Comparison of ENCODE assay signal across 14 cellular contexts in the genomic region with DNA sequence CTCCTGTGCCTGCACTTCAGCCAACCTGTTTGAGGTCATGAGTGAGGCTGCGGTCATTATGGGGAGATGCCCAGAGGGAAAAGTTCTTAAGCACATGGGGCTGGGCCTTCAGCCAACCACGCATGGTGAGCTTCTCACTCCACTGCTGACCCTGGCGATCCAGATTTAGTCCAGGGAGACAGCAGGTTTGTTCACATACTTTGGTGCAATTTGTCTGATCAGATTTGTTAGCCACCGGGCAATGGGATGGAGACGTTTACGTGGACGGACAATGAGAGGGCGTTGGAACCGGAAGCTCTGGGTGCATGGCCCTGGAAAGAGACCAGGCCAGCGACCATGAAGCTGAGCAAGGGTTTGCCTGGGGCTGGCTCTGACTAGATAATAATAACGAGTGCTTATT. TPM values are rescaled to one million over a fixed set of nuclear protein-coding genes. Genes with fewer than 3 reads are reported as not detected.
DNase-seq lines count a peak whose midpoint lies in the region; ATAC-seq and TF ChIP-seq lines count a peak whose summit lies in the region.
"Had no signal": no experiment of that assay in that cellular context is flagged by ENCODE, and none has a peak within 500 bp of the region (broad histone marks: within the 10 kb centered on the region; RNA-seq: fewer than 3 reads in every experiment).

No MANE protein-coding gene starts in this region.

- H3K14ac ChIP-seq in IMR-90 (replicated peaks; ENCODE audit: low read depth, low read length) = no peak overlapping the region

- intact Hi-C loops in activated CD8-positive, alpha-beta T cell treated with anti-CD3 and anti-CD28 coated beads for 36 hours (cut with micrococcal nuclease) = no loop called here
- intact Hi-C loops in IMR-90 (cut with micrococcal nuclease) = no loop called here

- H3K36me3 ChIP-seq in IMR-90 (ENCODE audit: control insufficient read depth, insufficient read depth, low read length) = no peaks in the 10 kb centered on the region
- no peaks in the 10 kb centered on the region for H3K36me3 ChIP-seq in gastroesophageal sphincter

- no peak overlapping the region for H4K91ac ChIP-seq in IMR-90 (ENCODE audit: insufficient read depth, low read depth, low read length)

- H3K4me1 Mint-ChIP-seq in activated CD8-positive, alpha-beta T cell treated with anti-CD3 and anti-CD28 coated beads, Interleukin-2, amount 10 ng/mL, durations not matched to agents 7 days and 5 days (ENCODE audit: low read depth) = no peaks in the 10 kb centered on the region
- H3K4me1 Mint-ChIP-seq in activated CD8-positive, alpha-beta T cell treated with anti-CD3 and anti-CD28 coated beads for 36 hours (ENCODE audit: low read depth) = no peaks in the 10 kb centered on the region
- no peaks in the 10 kb centered on the region for H3K4me1 Mint-ChIP-seq in central memory CD8-positive, alpha-beta T cell
- no peaks in the 10 kb centered on the region for H3K4me1 Mint-ChIP-seq in osteocyte (ENCODE audit: unreplicated experiment)

- no peak overlapping the region for H2BK120ac ChIP-seq in IMR-90 (ENCODE audit: low read depth, low read length)

- H4K8ac ChIP-seq in IMR-90 (ENCODE audit: low read depth in 2 of 2, low read length in 2 of 2) = no peak overlapping the region

- H2AFZ ChIP-seq in IMR-90 (replicated peaks; ENCODE audit: low read length, poor library complexity) = no peak overlapping the region

- H2BK15ac ChIP-seq in IMR-90 (ENCODE audit: low read depth, low read length) = no peak overlapping the region

- no TSS peak for BruUV-seq in IMR-90 (replicated peaks; lab: Mats Ljungman, UMichigan)

- CTCF ChIA-PET in activated CD8-positive, alpha-beta T cell treated with anti-CD3 and anti-CD28 coated beads, Interleukin-2, amount 10 ng/mL, durations not matched to agents 7 days and 5 days (lab: Charles Lee) = interaction anchor here (1.6 kb wide), 1 partner anchor 54 kb away, joined by 3 read pairs; no protein-coding TSS in a partner anchor
- CTCF ChIA-PET in activated CD8-positive, alpha-beta T cell treated with anti-CD3 and anti-CD28 coated beads for 36 hours (lab: Charles Lee) = interaction anchor here (0.8 to 1.2 kb wide), 2 partner anchors 54 to 56 kb away, joined by 3 read pairs; no protein-coding TSS in a partner anchor
- CTCF ChIA-PET in IMR-90 (lab: Yijun Ruan, JAX) = no interaction called here

- peak; percentile 12 for DNase-seq in activated CD8-positive, alpha-beta T cell treated with anti-CD3 and anti-CD28 coated beads, Interleukin-2, amount 10 ng/mL, durations not matched to agents 7 days and 5 days
- no peak for DNase-seq in activated CD8-positive, alpha-beta T cell treated with anti-CD3 and anti-CD28 coated beads for 36 hours
- no peak for DNase-seq in IMR-90
- DNase-seq in central memory CD8-positive, alpha-beta T cell (ENCODE audit: low spot score in 2 of 2) = no peak
- peak; percentile 56 for DNase-seq in osteocyte (ENCODE audit: extremely low spot score, unreplicated experiment)
- DNase-seq: 8988T; Caco-2; CD4-positive, alpha-beta T cell; H9 had no signal

- H3K18ac ChIP-seq in IMR-90 (ENCODE audit: low read depth, low read length) = no peak overlapping the region

- no peaks in the 10 kb centered on the region for H3K27me3 Mint-ChIP-seq in activated CD8-positive, alpha-beta T cell treated with anti-CD3 and anti-CD28 coated beads, Interleukin-2, amount 10 ng/mL, durations not matched to agents 7 days and 5 days (ENCODE audit: low read depth)
- no peaks in the 10 kb centered on the region for H3K27me3 Mint-ChIP-seq in activated CD8-positive, alpha-beta T cell treated with anti-CD3 and anti-CD28 coated beads for 36 hours
- H3K27me3 Mint-ChIP-seq in central memory CD8-positive, alpha-beta T cell = no peaks in the 10 kb centered on the region
- H3K27me3 Mint-ChIP-seq in osteocyte (ENCODE audit: unreplicated experiment) = peaks cover 15% of the 10 kb centered on the region
- H3K27me3 Mint-ChIP-seq: CD4-positive, alpha-beta T cell had no signal

- no peak for TF ChIP-seq EP300 in gastroesophageal sphincter (IDR thresholded peaks at IDR 0.05)

- H2AK9ac ChIP-seq in IMR-90 (replicated peaks; ENCODE audit: low read depth, low read length, poor library complexity) = no peak overlapping the region

- H3K4me3 ChIP-seq in IMR-90 (ENCODE audit: insufficient read depth, low read depth, low read length) = no peak overlapping the region
- H3K4me3 ChIP-seq in gastroesophageal sphincter = no peak overlapping the region

- TF ChIP-seq CTCF in activated CD8-positive, alpha-beta T cell treated with anti-CD3 and anti-CD28 coated beads for 36 hours (IDR thresholded peaks at IDR 0.05) = no peak
- no peak for TF ChIP-seq CTCF in IMR-90 (conservative IDR thresholded peaks at IDR 0.05; ENCODE audit: low read depth, low read length)
- TF ChIP-seq CTCF in osteocyte (IDR thresholded peaks at IDR 0.05) = no peak
- no peak for TF ChIP-seq CTCF in gastroesophageal sphincter (IDR thresholded peaks at IDR 0.05)

- 95% methylated on average over 8 of the region's 11 CpGs; no CpG with 5 or more reads in 1 of the 2 experiments for WGBS in IMR-90 (ENCODE audit: extremely low coverage in 2 of 2, insufficient read length in 1 of 2), 2 experiments
- WGBS in gastroesophageal sphincter (ENCODE audit: low coverage in 1 of 2), 2 donors = 96% methylated on average over 5 of the region's 11 CpGs; no CpG with 5 or more reads in 1 of the 2 donors

- dilution Hi-C loops in IMR-90 (cut with HindIII; ENCODE audit: low sequenced_read_pairs, unreplicated experiment) = no loop called here

- no peak overlapping the region for H2BK20ac ChIP-seq in IMR-90 (ENCODE audit: low read depth, low read length)

- POLR2A ChIA-PET in activated CD8-positive, alpha-beta T cell treated with anti-CD3 and anti-CD28 coated beads, Interleukin-2, amount 10 ng/mL, durations not matched to agents 7 days and 5 days (lab: Charles Lee) = no interaction called here
- POLR2A ChIA-PET in activated CD8-positive, alpha-beta T cell treated with anti-CD3 and anti-CD28 coated beads for 36 hours (lab: Charles Lee) = no interaction called here
- POLR2A ChIA-PET in IMR-90 (lab: Charles Lee; ENCODE audit: unreplicated experiment) = no interaction called here

- no peak for ATAC-seq in activated CD8-positive, alpha-beta T cell treated with anti-CD3 and anti-CD28 coated beads, Interleukin-2, amount 10 ng/mL, durations not matched to agents 7 days and 5 days
- no peak for ATAC-seq in activated CD8-positive, alpha-beta T cell treated with anti-CD3 and anti-CD28 coated beads for 36 hours
- ATAC-seq in IMR-90 (ENCODE audit: low read depth) = no peak
- no peak for ATAC-seq in central memory CD8-positive, alpha-beta T cell (replicated peaks; ENCODE audit: extremely low read depth, poor library complexity, severe bottlenecking)
- no peak for ATAC-seq in GM18519 (IDR thresholded peaks at IDR 0.05; ENCODE audit: low FRiP score, unreplicated experiment)
- ATAC-seq in gastroesophageal sphincter = no peak
- ATAC-seq in HG02870 (IDR thresholded peaks at IDR 0.05; ENCODE audit: unreplicated experiment) = no peak

- H3K9me3 Mint-ChIP-seq in activated CD8-positive, alpha-beta T cell treated with anti-CD3 and anti-CD28 coated beads, Interleukin-2, amount 10 ng/mL, durations not matched to agents 7 days and 5 days (ENCODE audit: insufficient read depth) = peaks cover 5% of the 10 kb centered on the region
- H3K9me3 Mint-ChIP-seq in activated CD8-positive, alpha-beta T cell treated with anti-CD3 and anti-CD28 coated beads for 36 hours = no peaks in the 10 kb centered on the region
- no peaks in the 10 kb centered on the region for H3K9me3 Mint-ChIP-seq in central memory CD8-positive, alpha-beta T cell
- no peaks in the 10 kb centered on the region for H3K9me3 Mint-ChIP-seq in osteocyte (ENCODE audit: unreplicated experiment)
- H3K9me3 Mint-ChIP-seq: CD4-positive, alpha-beta T cell had no signal

- H3K27ac Mint-ChIP-seq in activated CD8-positive, alpha-beta T cell treated with anti-CD3 and anti-CD28 coated beads, Interleukin-2, amount 10 ng/mL, durations not matched to agents 7 days and 5 days = no peak overlapping the region
- no peak overlapping the region for H3K27ac Mint-ChIP-seq in activated CD8-positive, alpha-beta T cell treated with anti-CD3 and anti-CD28 coated beads for 36 hours
- H3K27ac Mint-ChIP-seq in central memory CD8-positive, alpha-beta T cell (ENCODE audit: low read depth) = peak overlapping the region; percentile 57
- H3K27ac Mint-ChIP-seq in osteocyte (ENCODE audit: unreplicated experiment) = no peak overlapping the region
- H3K27ac Mint-ChIP-seq: CD4-positive, alpha-beta T cell; H9 had no signal

- TF ChIP-seq POLR2A in IMR-90 (IDR thresholded peaks at IDR 0.05; ENCODE audit: low read depth, low read length) (no peak), gastroesophageal sphincter (IDR thresholded peaks at IDR 0.05) (no peak)

- H3K79me1 ChIP-seq in IMR-90 (ENCODE audit: low read depth in 1 of 2, low read length in 2 of 2) = no peaks in the 10 kb centered on the region

- no peak overlapping the region for H3K4ac ChIP-seq in IMR-90 (ENCODE audit: low read depth, low read length)

- H3K9me1 ChIP-seq in IMR-90 (ENCODE audit: insufficient read depth, low read length) = no peaks in the 10 kb centered on the region

- H2AK5ac ChIP-seq in IMR-90 (ENCODE audit: low read depth, low read length) = 0 out of 2 replicates have a peak overlapping the region, but pooled peaks have one; percentile 36

- H3K4me3 Mint-ChIP-seq in activated CD8-positive, alpha-beta T cell treated with anti-CD3 and anti-CD28 coated beads, Interleukin-2, amount 10 ng/mL, durations not matched to agents 7 days and 5 days = no peak overlapping the region
- H3K4me3 Mint-ChIP-seq in activated CD8-positive, alpha-beta T cell treated with anti-CD3 and anti-CD28 coated beads for 36 hours = no peak overlapping the region
- H3K4me3 Mint-ChIP-seq in central memory CD8-positive, alpha-beta T cell = no peak overlapping the region
- H3K4me3 Mint-ChIP-seq in osteocyte (ENCODE audit: unreplicated experiment) = no peak overlapping the region
- H3K4me3 Mint-ChIP-seq: CD4-positive, alpha-beta T cell; H9 had no signal

- H3K36me3 Mint-ChIP-seq in activated CD8-positive, alpha-beta T cell treated with anti-CD3 and anti-CD28 coated beads, Interleukin-2, amount 10 ng/mL, durations not matched to agents 7 days and 5 days (ENCODE audit: low read depth) = no peaks in the 10 kb centered on the region
- no peaks in the 10 kb centered on the region for H3K36me3 Mint-ChIP-seq in activated CD8-positive, alpha-beta T cell treated with anti-CD3 and anti-CD28 coated beads for 36 hours (ENCODE audit: low read depth)
- H3K36me3 Mint-ChIP-seq in central memory CD8-positive, alpha-beta T cell (ENCODE audit: insufficient read depth) = peaks cover 2% of the 10 kb centered on the region
- no peaks in the 10 kb centered on the region for H3K36me3 Mint-ChIP-seq in osteocyte (ENCODE audit: unreplicated experiment)

- no peak for TF ChIP-seq RAD21 in IMR-90 (IDR thresholded peaks at IDR 0.05; ENCODE audit: low read length)

- no peak overlapping the region for H3K9ac ChIP-seq in IMR-90 (ENCODE audit: low read depth, low read length)

- H3K4me1 ChIP-seq in IMR-90 (ENCODE audit: control insufficient read depth, insufficient read depth, low read length) (no peaks in the 10 kb centered on the region), gastroesophageal sphincter (no peaks in the 10 kb centered on the region)
- H3K4me1 ChIP-seq: Caco-2 had no signal

- no peak overlapping the region for H3K23ac ChIP-seq in IMR-90 (ENCODE audit: low read depth, low read length)

- H3K4me2 ChIP-seq in IMR-90 (ENCODE audit: low read depth, low read length) = no peak overlapping the region

- H3K27ac ChIP-seq in IMR-90 (ENCODE audit: insufficient read depth, low read length) (no peak overlapping the region), gastroesophageal sphincter (no peak overlapping the region)
- H3K27ac ChIP-seq: C4-2B had no signal

- no peak overlapping the region for H3K56ac ChIP-seq in IMR-90 (ENCODE audit: extremely low read depth, insufficient read depth, low read length)

- no peak overlapping the region for H2BK5ac ChIP-seq in IMR-90 (ENCODE audit: low read depth, low read length, poor library complexity, severe bottlenecking)

- H4K20me1 ChIP-seq in IMR-90 (ENCODE audit: insufficient read depth, low read length) = no peaks in the 10 kb centered on the region

- no peaks in the 10 kb centered on the region; the same call in 1 of the 2 replicates for H3K9me3 ChIP-seq in IMR-90 (ENCODE audit: control insufficient read depth, insufficient read depth, low read length)
- no peaks in the 10 kb centered on the region for H3K9me3 ChIP-seq in gastroesophageal sphincter
- H3K9me3 ChIP-seq: Caco-2 had no signal

- H3K27me3 ChIP-seq in IMR-90 (ENCODE audit: control insufficient read depth, insufficient read depth, low read length) = no peaks in the 10 kb centered on the region
- no peaks in the 10 kb centered on the region for H3K27me3 ChIP-seq in gastroesophageal sphincter

- no peak overlapping the region for H4K5ac ChIP-seq in IMR-90 (ENCODE audit: low read depth, low read length)

- in situ Hi-C loops in IMR-90 (cut with MboI; ENCODE audit: low sequenced_read_pairs) = no loop called here

RNA-seq across cellular contexts. Expression of a gene that starts 56.2 kb away (rescaled TPM):
- 10 to 100 TPM; 23.8 to 23.9 TPM for total RNA-seq in activated CD8-positive, alpha-beta T cell treated with anti-CD3 and anti-CD28 coated beads, Interleukin-2, amount 10 ng/mL, durations not matched to agents 7 days and 5 days
- 100 to 1,000 TPM; 135 to 143 TPM for total RNA-seq in activated CD8-positive, alpha-beta T cell treated with anti-CD3 and anti-CD28 coated beads for 36 hours
- 6.1 and 7.5 TPM in 2 replicates for total RNA-seq in IMR-90 (2012; rRNA removed)
- 7.6 and 10.6 TPM in 2 replicates for polyA plus RNA-seq in IMR-90 (2012; rRNA removed)
- polyA plus RNA-seq in IMR-90 (2012; cell fraction: cytosol; rRNA removed) = 4.6 and 11.3 TPM in 2 replicates
- 6.4 and 25.4 TPM in 2 replicates for polyA plus RNA-seq in IMR-90 (2012; cell fraction: nucleus; rRNA removed; ENCODE audit: low replicate concordance)
- total RNA-seq in osteocyte = 1.3 and 1.6 TPM in 2 replicates
- total RNA-seq in gastroesophageal sphincter = 10 to 100 TPM; 40.5 to 97.6 (median 59.9) TPM
- total RNA-seq: H9 had no signal
- polyA plus RNA-seq: H1 had no signal

Comparison
In these comparisons a context has a peak if more than half of its experiments do, and no peak if none do; other contexts are left out.
1. DNase-seq: peak in activated CD8-positive, alpha-beta T cell treated with anti-CD3 and anti-CD28 coated beads, Interleukin-2, amount 10 ng/mL, durations not matched to agents 7 days and 5 days (single experiment) and osteocyte (single experiment); none in activated CD8-positive, alpha-beta T cell treated with anti-CD3 and anti-CD28 coated beads for 36 hours (single experiment), IMR-90 (single experiment) and central memory CD8-positive, alpha-beta T cell (0 of 2).